Comparison of ENCODE assay signal across 1 cellular context in genomic region chr3:140816372-140816771, GRCh38.
TF ChIP-seq lines count a peak whose summit lies in the region.

No MANE protein-coding gene starts in this region.

TF ChIP-seq in GM23338, 12 proteins besides CTCF, POLR2A, EP300 and RAD21 (continued from another document):
- TF ChIP-seq EZH2phosphoT487 (IDR thresholded peaks at IDR 0.05; ENCODE audit: unreplicated experiment) (no peak), STAT1 (IDR thresholded peaks at IDR 0.05; ENCODE audit: unreplicated experiment) (no peak), CREB1 (CRISPR knock-in tag; IDR thresholded peaks at IDR 0.05; ENCODE audit: low read depth) (no peak)
TF ChIP-seq in GM23338: peak in this region for 0.
